Comparison of ENCODE assay signal across 9 cellular contexts in the genomic region with DNA sequence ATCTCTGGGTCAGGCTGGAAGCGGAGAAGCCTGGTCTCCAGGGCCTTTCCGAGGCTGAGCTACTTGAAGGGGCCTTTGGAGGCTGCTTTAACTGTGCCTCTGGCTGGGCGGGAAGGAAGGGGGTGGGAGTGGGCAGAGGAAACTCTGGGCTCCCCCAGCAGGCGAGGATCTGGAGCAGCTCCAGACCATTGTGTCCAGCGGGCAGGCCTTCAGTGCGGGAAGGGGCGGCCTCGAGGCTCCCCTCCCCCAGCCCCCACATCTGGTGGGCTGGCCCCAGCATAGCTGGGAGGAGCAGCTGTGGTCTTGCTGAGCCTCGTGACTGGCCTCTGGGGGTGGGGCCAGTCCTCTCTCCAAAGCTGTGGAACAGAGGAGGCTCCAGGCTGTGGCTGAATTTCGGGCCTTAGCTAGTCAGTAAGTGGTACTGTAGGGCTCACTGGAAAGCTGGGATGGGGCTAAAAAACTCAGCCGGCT. TPM values are rescaled to one million over a fixed set of nuclear protein-coding genes. Genes with fewer than 3 reads are reported as not detected.
DNase-seq lines count a peak whose midpoint lies in the region; ATAC-seq and FAIRE-seq lines count a peak whose summit lies in the region.
"Had no signal": no experiment of that assay in that cellular context is flagged by ENCODE, and none has a peak within 500 bp of the region (broad histone marks: within the 10 kb centered on the region; RNA-seq: fewer than 3 reads in every experiment).

No MANE protein-coding gene starts in this region.

- FAIRE-seq in urothelium cell line (lab: Jason Lieb, UNC) = no peak
- FAIRE-seq: A204.1 had no signal

- DNase-seq in DMS 273 (lab: John Stamatoyannopoulos, UW; ENCODE audit: unreplicated experiment) (peak; percentile 66), DMS 273 treated with DMSO at 0.1 percent for 48 hours (lab: John Stamatoyannopoulos, UW) (no peak), epidermal melanocyte (ENCODE audit: insufficient read length, low spot score) (peak; percentile 100), mucosa of gallbladder (ENCODE audit: low spot score) (peak; percentile 70), urothelium cell line (ENCODE audit: low spot score) (peak; percentile 75), NCI-H1105 (lab: John Stamatoyannopoulos, UW) (no peak)
- no peak for DNase-seq in stimulated activated CD4-positive, alpha-beta T cell treated with anti-CD3 and anti-CD28 coated beads, Interleukin-4, amount 100 ng/mL, for 1 hour

- no peak for ATAC-seq in HG02798 (IDR thresholded peaks at IDR 0.05; ENCODE audit: poor library complexity, unreplicated experiment)

RNA-seq across cellular contexts. Expression of a gene that starts 3.4 kb away (rescaled TPM):
- total RNA-seq in mucosa of gallbladder = 23.9 TPM

RNA-seq across cellular contexts. Expression of a gene that starts 41.1 kb away (rescaled TPM):
- total RNA-seq in mucosa of gallbladder = 131 TPM

RNA-seq across cellular contexts. Expression of a gene that starts 58.7 kb away (rescaled TPM):
- total RNA-seq in mucosa of gallbladder = 49.8 TPM

RNA-seq across cellular contexts. Expression of a gene that starts 59.6 kb away (rescaled TPM):
- 38.6 TPM for total RNA-seq in mucosa of gallbladder

Comparison
In these comparisons a context has a peak if more than half of its experiments do, and no peak if none do; other contexts are left out.
1. DNase-seq: peak in DMS 273 (single experiment), epidermal melanocyte (single experiment), mucosa of gallbladder (single experiment) and urothelium cell line (single experiment); none in DMS 273 treated with DMSO at 0.1 percent for 48 hours (single experiment), stimulated activated CD4-positive, alpha-beta T cell treated with anti-CD3 and anti-CD28 coated beads, Interleukin-4, amount 100 ng/mL, for 1 hour (single experiment) and NCI-H1105 (single experiment).